In genomic region chr2:185785851-185786473, GRCh38 we compare ENCODE assay signal across 13 cellular contexts. TPM values are rescaled to one million over a fixed set of nuclear protein-coding genes. Genes with fewer than 3 reads are reported as not detected.
DNase-seq lines count a peak whose midpoint lies in the region; ATAC-seq and TF ChIP-seq lines count a peak whose summit lies in the region.
"Had no signal": no experiment of that assay in that cellular context is flagged by ENCODE, and none has a peak within 500 bp of the region (broad histone marks: within the 10 kb centered on the region; RNA-seq: fewer than 3 reads in every experiment).

No MANE protein-coding gene starts in this region.

- DNase-seq in GM23248 (peak; percentile 20), fibroblast of mammary gland (ENCODE audit: low read depth) (peak; percentile 28), osteoblast (ENCODE audit: insufficient read length, low spot score, missing footprints) (no peak), DMS79 treated with DMSO at 0.1 percent for 48 hours (lab: John Stamatoyannopoulos, UW) (no peak)
- no peak for DNase-seq in activated CD4-positive, alpha-beta T cell treated with anti-CD3 and anti-CD28 coated beads for 4 hours
- DNase-seq in activated CD4-positive, CD25-positive, alpha-beta regulatory T cell treated with anti-CD3 and anti-CD28 coated beads, Interleukin-2, amount 50 U/mL, for 72 hours = no peak
- DNase-seq: COR-L47, endodermal cell, NCI-H2029, thyroid gland had no signal

- H3K4me1 ChIP-seq in GM23248 (ENCODE audit: insufficient read depth) (no peaks in the 10 kb centered on the region; the same call in none of the 2 replicates), osteoblast (ENCODE audit: insufficient read depth, low read length) (no peaks in the 10 kb centered on the region)
- H3K4me1 ChIP-seq: thyroid gland had no signal

- H3K36me3 ChIP-seq in GM23248 (ENCODE audit: low read depth) (no peaks in the 10 kb centered on the region), osteoblast (ENCODE audit: insufficient read depth, low read length) (no peaks in the 10 kb centered on the region)
- H3K36me3 ChIP-seq: thyroid gland had no signal

- TF ChIP-seq CTCF in fibroblast of mammary gland (conservative IDR thresholded peaks at IDR 0.05; ENCODE audit: control insufficient read depth, insufficient read depth, low read depth, low read length) = no peak
- no peak for TF ChIP-seq CTCF in osteoblast (IDR thresholded peaks at IDR 0.05; ENCODE audit: extremely low read depth, low read depth, low read length)

- no peaks in the 10 kb centered on the region for H3F3A ChIP-seq in GM23248 (ENCODE audit: insufficient read depth)

- ATAC-seq in GM19043 (IDR thresholded peaks at IDR 0.05; ENCODE audit: low read depth, unreplicated experiment) (peak; percentile 72), HG03135 (IDR thresholded peaks at IDR 0.05; ENCODE audit: unreplicated experiment) (peak; percentile 76)

- H3K9ac ChIP-seq in GM23248 = no peak overlapping the region

- H3K27ac ChIP-seq in GM23248 (no peak overlapping the region), osteoblast (ENCODE audit: low read depth, low read length) (no peak overlapping the region)
- H3K27ac ChIP-seq: hepatocyte, thyroid gland had no signal

- H4K20me1 ChIP-seq in GM23248 (ENCODE audit: insufficient read depth) (no peaks in the 10 kb centered on the region), osteoblast (ENCODE audit: insufficient read depth, low read length) (no peaks in the 10 kb centered on the region)

- no peaks in the 10 kb centered on the region for H3K9me3 ChIP-seq in GM23248 (ENCODE audit: low read depth)
- H3K9me3 ChIP-seq in osteoblast (ENCODE audit: low read depth, low read length) = no peaks in the 10 kb centered on the region
- H3K9me3 ChIP-seq: thyroid gland had no signal

- no peak overlapping the region for H3K4me2 ChIP-seq in GM23248 (ENCODE audit: unreplicated experiment)
- H3K4me2 ChIP-seq in osteoblast (ENCODE audit: insufficient read depth, low read length) = no peak overlapping the region
- H3K4me2 ChIP-seq: hepatocyte had no signal

- H3K4me3 ChIP-seq in GM23248 (no peak overlapping the region), fibroblast of mammary gland (ENCODE audit: control insufficient read depth, low read depth, low read length) (no peak overlapping the region), osteoblast (ENCODE audit: insufficient read depth, low read length) (no peak overlapping the region)
- H3K4me3 ChIP-seq: hepatocyte, thyroid gland had no signal

- 33 to 37% methylated on average over 2 of the region's 2 CpGs for WGBS in GM23248 (ENCODE audit: low coverage in 1 of 2, low lambda C conversion rate in 2 of 2, missing lambda C conversion rate in 2 of 2), 2 experiments

- H2AFZ ChIP-seq in GM23248 (no peak overlapping the region), osteoblast (ENCODE audit: low read length) (no peak overlapping the region)
- H2AFZ ChIP-seq: hepatocyte had no signal

- H3K27me3 ChIP-seq in GM23248 (replicated peaks; ENCODE audit: insufficient read depth) = no peaks in the 10 kb centered on the region
- no peaks in the 10 kb centered on the region for H3K27me3 ChIP-seq in osteoblast (ENCODE audit: insufficient read depth, low read length)
- H3K27me3 ChIP-seq: hepatocyte, thyroid gland had no signal

- in situ Hi-C loops in GM23248 (cut with MboI) = no loop called here

- no peaks in the 10 kb centered on the region for H3K9me2 ChIP-seq in GM23248 (ENCODE audit: insufficient read depth)

- H3K79me2 ChIP-seq in GM23248 (ENCODE audit: insufficient read depth) = no peaks in the 10 kb centered on the region
- no peaks in the 10 kb centered on the region for H3K79me2 ChIP-seq in osteoblast (ENCODE audit: insufficient read depth, low read length)
- H3K79me2 ChIP-seq: hepatocyte had no signal

RNA-seq across cellular contexts. Expression of gene FSIP2, which starts 47.4 kb away (rescaled TPM):
- not detected in 2 replicates for total RNA-seq in GM23248 (2014; rRNA removed; shearing (Covaris generic))
- not detected in 2 replicates for polyA plus RNA-seq in GM23248 (2016; fragmentation: Nextera tagmentation; extraction: Ambion mirVana)
- total RNA-seq in osteoblast = under 0.01 TPM in 2 replicates

Comparison
In these comparisons a context has a peak if more than half of its experiments do, and no peak if none do; other contexts are left out.
1. DNase-seq: peak in GM23248 (single experiment) and fibroblast of mammary gland (single experiment); none in osteoblast (single experiment), activated CD4-positive, alpha-beta T cell treated with anti-CD3 and anti-CD28 coated beads for 4 hours (0 of 2), activated CD4-positive, CD25-positive, alpha-beta regulatory T cell treated with anti-CD3 and anti-CD28 coated beads, Interleukin-2, amount 50 U/mL, for 72 hours (single experiment) and DMS79 treated with DMSO at 0.1 percent for 48 hours (single experiment).